Comparison of ENCODE assay signal across 8 cellular contexts in genomic region chr9:108478431-108478837, GRCh38.
DNase-seq lines count a peak whose midpoint lies in the region; ATAC-seq and TF ChIP-seq lines count a peak whose summit lies in the region.

No MANE protein-coding gene starts in this region.

- H3K9me3 ChIP-seq in uterus (no peaks in the 10 kb centered on the region), neural progenitor cell (ENCODE audit: low read depth) (no peaks in the 10 kb centered on the region)

- no peak overlapping the region for H3K4me3 Mint-ChIP-seq in neural progenitor cell

- H3K36me3 ChIP-seq in uterus: no peaks in the 10 kb centered on the region
- H3K36me3 ChIP-seq in neural progenitor cell: no peaks in the 10 kb centered on the region

- H3K27me3 ChIP-seq in uterus: no peaks in the 10 kb centered on the region
- no peaks in the 10 kb centered on the region for H3K27me3 ChIP-seq in neural progenitor cell

- H3K36me3 Mint-ChIP-seq in neural progenitor cell: no peaks in the 10 kb centered on the region

- intact Hi-C loops in uterus (cut with DNase I; ENCODE audit: low total_unique reads): no loop called here

- H3K9me3 Mint-ChIP-seq in neural progenitor cell: no peaks in the 10 kb centered on the region

- no peak for TF ChIP-seq POLR2A in uterus (IDR thresholded peaks at IDR 0.05)

- H3K4me1 ChIP-seq in uterus (no peaks in the 10 kb centered on the region), neural progenitor cell (peaks cover 15% of the 10 kb centered on the region)

- H3K79me2 ChIP-seq in neural progenitor cell (ENCODE audit: low read depth): no peaks in the 10 kb centered on the region

- peak; percentile 29 for ATAC-seq in GM21786 (IDR thresholded peaks at IDR 0.05; ENCODE audit: unreplicated experiment)

- H3K9ac ChIP-seq in neural progenitor cell: no peak overlapping the region

- H3K4me1 Mint-ChIP-seq in neural progenitor cell: peaks cover 9% of the 10 kb centered on the region

- in situ Hi-C loops in Caki2 (cut with HindIII; ENCODE audit: low pct_unique_long_range_greater_than_20kb, low sequenced_read_pairs): loop anchor here (25.0 kb wide), 1 partner anchor 284 kb away; no protein-coding TSS in a partner anchor

- H3K27ac ChIP-seq in uterus: peak overlapping the region; percentile 60 to 64
- H3K27ac ChIP-seq in neural progenitor cell: no peak overlapping the region

- H2AFZ ChIP-seq in neural progenitor cell (replicated peaks): no peak overlapping the region

- H4K20me1 ChIP-seq in neural progenitor cell (ENCODE audit: low read depth): no peaks in the 10 kb centered on the region

- H3K27ac Mint-ChIP-seq in neural progenitor cell: no peak overlapping the region

- TF ChIP-seq CTCF in uterus (IDR thresholded peaks at IDR 0.05) (no peak), neural progenitor cell (IDR thresholded peaks at IDR 0.05) (no peak)

- H3F3A ChIP-seq in neural progenitor cell (ENCODE audit: low read depth): no peaks in the 10 kb centered on the region

- DNase-seq in Caki2 (ENCODE audit: low read depth) (peak; percentile 45), MV-4-11 (lab: John Stamatoyannopoulos, UW) (peak; percentile 58), fibroblast of peridontal ligament (ENCODE audit: extremely low read depth) (peak; percentile 89), uterus (peak; percentile 39 to 62), neural progenitor cell (ENCODE audit: low spot score) (no peak), NCI-H510A (lab: John Stamatoyannopoulos, UW) (no peak)
- DNase-seq in activated CD4-positive, alpha-beta T cell treated with anti-CD3 and anti-CD28 coated beads for 1 hour: no peak

- H3K4me2 ChIP-seq in neural progenitor cell: no peak overlapping the region

- H3K4me3 ChIP-seq in uterus: no peak overlapping the region
- no peak overlapping the region for H3K4me3 ChIP-seq in neural progenitor cell

- H3K27me3 Mint-ChIP-seq in neural progenitor cell (ENCODE audit: insufficient read depth, low read depth): peaks cover 3% of the 10 kb centered on the region

Comparison
In these comparisons a context has a peak if more than half of its experiments do, and no peak if none do; other contexts are left out.
1. DNase-seq: peak in Caki2 (single experiment), MV-4-11 (single experiment), fibroblast of peridontal ligament (single experiment) and uterus (2 of 2); none in activated CD4-positive, alpha-beta T cell treated with anti-CD3 and anti-CD28 coated beads for 1 hour (single experiment), neural progenitor cell (single experiment) and NCI-H510A (single experiment).